8 cellular contexts compared by ENCODE assay signal in the genomic region with DNA sequence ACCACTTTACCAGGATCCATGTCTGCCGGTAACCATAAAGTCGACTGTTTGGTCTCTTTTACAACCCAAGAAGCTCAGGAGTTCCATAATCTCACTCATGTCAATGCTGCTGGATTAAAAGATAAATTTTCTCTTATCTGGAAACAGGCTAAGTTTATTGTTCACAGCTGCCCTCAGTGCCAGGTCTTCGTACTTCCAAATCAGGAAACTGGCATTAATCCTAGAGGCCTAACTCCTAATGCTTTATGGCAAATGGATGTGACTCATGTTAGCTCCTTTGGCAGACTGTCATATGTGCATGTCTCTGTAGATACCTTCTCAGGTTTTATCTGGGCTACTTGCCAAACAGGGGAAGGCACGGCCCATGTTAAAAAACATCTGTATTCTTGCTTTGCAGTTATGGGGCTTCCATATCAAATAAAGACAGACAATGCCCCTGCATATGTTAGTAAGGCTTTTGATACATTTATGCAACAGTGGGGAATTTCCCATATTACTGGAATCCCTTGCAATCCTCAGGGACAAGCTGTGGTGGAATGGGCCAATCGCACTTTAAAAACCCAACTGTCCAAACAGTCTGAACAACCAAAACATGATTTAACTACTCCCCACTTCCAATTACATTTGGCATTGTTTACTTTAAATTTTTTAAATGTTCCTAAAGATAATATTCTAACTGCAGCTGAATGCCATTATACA.
DNase-seq lines count a peak whose midpoint lies in the region; FAIRE-seq and TF ChIP-seq lines count a peak whose summit lies in the region.
"Not testable (repeated sequence)": the region's sequence is repeated elsewhere in the genome, so short reads cannot be mapped to it uniquely, and the experiment has no call there.

No MANE protein-coding gene starts in this region.

- not testable (repeated sequence) for H3K4me2 ChIP-seq in GM23248 (ENCODE audit: unreplicated experiment)

- not testable (repeated sequence) for H3K4me3 ChIP-seq in AG04449 (ENCODE audit: low read depth, low read length); GM23248; SJCRH30; bronchial epithelial cell (ENCODE audit: low read depth, low read length)

- not testable (repeated sequence) for H3K9me2 ChIP-seq in GM23248 (ENCODE audit: insufficient read depth)

- not testable (repeated sequence) for H4K20me1 ChIP-seq in GM23248 (ENCODE audit: insufficient read depth)

- H3K9me3 Mint-ChIP-seq in mesothelial cell of epicardium, result peaks cover 37% of the 10 kb centered on the region

- not testable (repeated sequence) for TF ChIP-seq CTCF in AG04449 (IDR thresholded peaks at IDR 0.05; ENCODE audit: insufficient read depth, low read length, missing control alignments); bronchial epithelial cell (IDR thresholded peaks at IDR 0.05; ENCODE audit: insufficient read depth, low read length, severe bottlenecking); mesothelial cell of epicardium (IDR thresholded peaks at IDR 0.05; ENCODE audit: unreplicated experiment)

- not testable (repeated sequence) for H3K36me3 Mint-ChIP-seq in mesothelial cell of epicardium

- not testable (repeated sequence) for H3K36me3 ChIP-seq in GM23248 (ENCODE audit: low read depth); SJCRH30; bronchial epithelial cell (ENCODE audit: control insufficient read depth, insufficient read depth, low read length)

- WGBS in GM23248 (ENCODE audit: low coverage in 1 of 2, low lambda C conversion rate in 2 of 2, missing lambda C conversion rate in 2 of 2), 2 experiments, result 43 to 45% methylated on average over 5 of the region's 5 CpGs

- POLR2A ChIA-PET in AG04449 (lab: Yijun Ruan, JAX), result not testable (repeated sequence)

- H3F3A ChIP-seq in GM23248 (ENCODE audit: insufficient read depth), result not testable (repeated sequence)

- H3K27ac Mint-ChIP-seq in mesothelial cell of epicardium, result peak overlapping the region; percentile 70

- CTCF ChIA-PET in AG04449 (lab: Yijun Ruan, JAX), result not testable (repeated sequence)

- H2AFZ ChIP-seq in GM23248, result not testable (repeated sequence)

- H3K79me2 ChIP-seq in GM23248 (ENCODE audit: insufficient read depth), result not testable (repeated sequence)

- not testable (repeated sequence) for H3K27ac ChIP-seq in GM23248, SJCRH30

- peaks cover 26% of the 10 kb centered on the region for H3K4me1 Mint-ChIP-seq in mesothelial cell of epicardium

- not testable (repeated sequence) for H3K27me3 ChIP-seq in GM23248 (replicated peaks; ENCODE audit: insufficient read depth); SJCRH30; bronchial epithelial cell (ENCODE audit: control insufficient read depth, insufficient read depth, low read length)

- DNase-seq in AG04449 (ENCODE audit: low read depth, low spot score) (peak; percentile 29), GM23248 (peak; percentile 29), LoVo (ENCODE audit: low spot score) (peak; percentile 51), SJCRH30 (peak; percentile 23 to 26), bronchial epithelial cell (ENCODE audit: low read depth) (peak; percentile 67), fibroblast of peridontal ligament (ENCODE audit: extremely low read depth) (peak; percentile 95), smooth muscle cell of the brain vasculature (ENCODE audit: low read depth, low spot score) (peak; percentile 53)
- not testable (repeated sequence) for DNase-seq in mesothelial cell of epicardium (ENCODE audit: low spot score in 2 of 2, unreplicated experiment in 2 of 2)

- not testable (repeated sequence) for H3K9ac ChIP-seq in GM23248

- H3K27me3 Mint-ChIP-seq in mesothelial cell of epicardium (ENCODE audit: low read depth), result not testable (repeated sequence)

- in situ Hi-C loops in GM23248 (cut with MboI), result not testable (repeated sequence)

- not testable (repeated sequence) for H3K9me3 ChIP-seq in GM23248 (ENCODE audit: low read depth); SJCRH30 (replicated peaks)

- not testable (repeated sequence) for FAIRE-seq in bronchial epithelial cell (lab: Jason Lieb, UNC)

- H3K4me3 Mint-ChIP-seq in mesothelial cell of epicardium, result not testable (repeated sequence)

- H3K4me1 ChIP-seq in GM23248 (ENCODE audit: insufficient read depth); SJCRH30: not testable (repeated sequence)
